In the genomic region with DNA sequence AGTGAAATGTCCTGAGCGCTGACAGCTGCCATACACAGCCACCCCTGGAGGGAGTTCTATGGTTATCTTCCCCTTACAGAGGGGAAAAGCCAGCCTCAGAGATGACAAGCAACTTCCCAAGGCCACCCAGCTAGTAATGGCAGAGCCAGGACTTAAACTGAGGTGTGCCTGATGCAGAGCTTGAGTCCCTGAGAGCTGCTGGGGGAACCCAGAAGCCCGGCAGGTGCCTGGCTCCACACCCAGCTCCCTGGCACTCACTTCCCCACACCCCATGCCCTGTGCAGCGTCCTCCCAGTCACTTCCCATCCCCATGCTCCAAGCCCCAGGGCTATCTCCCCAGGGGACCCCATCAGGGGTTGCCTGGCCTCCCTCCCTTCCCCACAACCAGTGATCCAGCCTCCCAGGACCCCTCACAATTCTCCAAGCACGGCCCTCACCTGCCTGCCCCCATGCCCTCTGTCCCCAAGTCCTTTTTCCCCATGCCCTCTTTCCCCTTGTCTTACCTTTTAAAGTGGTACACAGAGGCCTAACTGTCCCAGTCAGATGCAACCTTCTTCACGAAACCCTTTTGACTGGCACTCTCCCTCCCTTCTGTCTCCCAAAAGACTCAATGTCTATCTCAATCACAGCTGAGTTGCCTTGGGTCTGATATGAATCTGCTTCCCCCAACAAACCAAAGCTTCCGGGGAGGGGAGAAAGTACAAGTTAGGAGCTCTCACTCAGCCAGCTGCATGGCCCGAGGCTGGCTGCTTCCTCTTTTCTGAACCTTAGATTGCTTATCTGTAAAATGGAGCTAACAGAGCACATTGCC, we compare ENCODE assay signal across 9 cellular contexts. TPM values are rescaled to one million over a fixed set of nuclear protein-coding genes. Genes with fewer than 3 reads are reported as not detected.
DNase-seq lines count a peak whose midpoint lies in the region; ATAC-seq and TF ChIP-seq lines count a peak whose summit lies in the region.
"Had no signal": no experiment of that assay in that cellular context is flagged by ENCODE, and none has a peak within 500 bp of the region (broad histone marks: within the 10 kb centered on the region; RNA-seq: fewer than 3 reads in every experiment).

No MANE protein-coding gene starts in this region.

- H3K4me1 Mint-ChIP-seq in IgD-negative memory B cell (peaks cover 16 to 27% (median 27%) of the 10 kb centered on the region in 3 donors), glutamatergic neuron (ENCODE audit: low read depth, unreplicated experiment) (peaks cover 10% of the 10 kb centered on the region)
- peaks cover 14% of the 10 kb centered on the region for H3K4me1 Mint-ChIP-seq in activated CD8-positive, alpha-beta memory T cell treated with anti-CD3 and anti-CD28 coated beads, Interleukin-2, amount 10 ng/mL, durations not matched to agents 7 days and 5 days
- peaks cover 10 to 13% of the 10 kb centered on the region in 2 donors for H3K4me1 Mint-ChIP-seq in natural killer cell treated with Interleukin-12 subunit alpha and Interleukin-12 subunit beta and Interleukin-15 and Interleukin-18, amount 100 ng/mL, for 72 hours (ENCODE audit: low read depth in 2 of 2)

- peak overlapping the region; percentile 15 to 68 (median 27) for H3K27ac Mint-ChIP-seq in IgD-negative memory B cell
- peak overlapping the region; percentile 81 for H3K27ac Mint-ChIP-seq in activated CD8-positive, alpha-beta memory T cell treated with anti-CD3 and anti-CD28 coated beads, Interleukin-2, amount 10 ng/mL, durations not matched to agents 7 days and 5 days
- peak overlapping the region; percentile 28 to 86 for H3K27ac Mint-ChIP-seq in natural killer cell treated with Interleukin-12 subunit alpha and Interleukin-12 subunit beta and Interleukin-15 and Interleukin-18, amount 100 ng/mL, for 72 hours
- H3K27ac Mint-ChIP-seq in glutamatergic neuron (ENCODE audit: unreplicated experiment) = no peak overlapping the region

- H3K36me3 Mint-ChIP-seq in IgD-negative memory B cell (peaks cover 7% of the 10 kb centered on the region), glutamatergic neuron (ENCODE audit: unreplicated experiment) (no peaks in the 10 kb centered on the region)
- no peaks in the 10 kb centered on the region for H3K36me3 Mint-ChIP-seq in activated CD8-positive, alpha-beta memory T cell treated with anti-CD3 and anti-CD28 coated beads, Interleukin-2, amount 10 ng/mL, durations not matched to agents 7 days and 5 days
- H3K36me3 Mint-ChIP-seq in natural killer cell treated with Interleukin-12 subunit alpha and Interleukin-12 subunit beta and Interleukin-15 and Interleukin-18, amount 100 ng/mL, for 72 hours = no peaks in the 10 kb centered on the region

- ATAC-seq in GM21390 (IDR thresholded peaks at IDR 0.05; ENCODE audit: unreplicated experiment) = peak; percentile 91
- peak; percentile 93 for ATAC-seq in activated CD8-positive, alpha-beta memory T cell treated with anti-CD3 and anti-CD28 coated beads, Interleukin-2, amount 10 ng/mL, durations not matched to agents 7 days and 5 days
- peak; percentile 72 to 85 for ATAC-seq in natural killer cell treated with Interleukin-12 subunit alpha and Interleukin-12 subunit beta and Interleukin-15 and Interleukin-18, amount 100 ng/mL, for 72 hours
- ATAC-seq: left colon had no signal

- no peaks in the 10 kb centered on the region for H3K9me3 Mint-ChIP-seq in IgD-negative memory B cell
- no peaks in the 10 kb centered on the region for H3K9me3 Mint-ChIP-seq in activated CD8-positive, alpha-beta memory T cell treated with anti-CD3 and anti-CD28 coated beads, Interleukin-2, amount 10 ng/mL, durations not matched to agents 7 days and 5 days (ENCODE audit: low read depth)
- no peaks in the 10 kb centered on the region for H3K9me3 Mint-ChIP-seq in natural killer cell treated with Interleukin-12 subunit alpha and Interleukin-12 subunit beta and Interleukin-15 and Interleukin-18, amount 100 ng/mL, for 72 hours
- peaks cover 3% of the 10 kb centered on the region for H3K9me3 Mint-ChIP-seq in glutamatergic neuron (ENCODE audit: unreplicated experiment)

- CTCF ChIA-PET in activated CD8-positive, alpha-beta memory T cell treated with anti-CD3 and anti-CD28 coated beads, Interleukin-2, amount 10 ng/mL, durations not matched to agents 7 days and 5 days (lab: Charles Lee) = interaction anchor here (0.7 to 3.6 kb wide), 6 partner anchors 11 to 89 kb away, joined by 3 to 11 read pairs (median 4); no protein-coding TSS in a partner anchor

- H3K4me3 Mint-ChIP-seq in IgD-negative memory B cell = peak overlapping the region; percentile 85 to 97 (median 92)
- peak overlapping the region; percentile 57 for H3K4me3 Mint-ChIP-seq in activated CD8-positive, alpha-beta memory T cell treated with anti-CD3 and anti-CD28 coated beads, Interleukin-2, amount 10 ng/mL, durations not matched to agents 7 days and 5 days
- peak overlapping the region; percentile 62 for H3K4me3 Mint-ChIP-seq in natural killer cell treated with Interleukin-12 subunit alpha and Interleukin-12 subunit beta and Interleukin-15 and Interleukin-18, amount 100 ng/mL, for 72 hours
- no peak overlapping the region for H3K4me3 Mint-ChIP-seq in glutamatergic neuron (ENCODE audit: unreplicated experiment)

- H3K4me3 ChIP-seq in GM08714 (ENCODE audit: low read length) = peak overlapping the region; percentile 41; the same call in 1 of the 2 replicates

- DNase-seq in activated CD8-positive, alpha-beta memory T cell treated with anti-CD3 and anti-CD28 coated beads, Interleukin-2, amount 10 ng/mL, durations not matched to agents 7 days and 5 days = peak; percentile 76
- DNase-seq in natural killer cell treated with Interleukin-12 subunit alpha and Interleukin-12 subunit beta and Interleukin-15 and Interleukin-18, amount 100 ng/mL, for 72 hours (ENCODE audit: low spot score) = no peak
- DNase-seq in COLO668 (lab: John Stamatoyannopoulos, UW; ENCODE audit: unreplicated experiment) (no peak), NCI-H146 (lab: John Stamatoyannopoulos, UW) (no peak), glutamatergic neuron (no peak)

- no peak for TF ChIP-seq CTCF in glutamatergic neuron (IDR thresholded peaks at IDR 0.05; ENCODE audit: partially characterized antibody, unreplicated experiment)

- H3K27me3 Mint-ChIP-seq in IgD-negative memory B cell (peaks cover 2% of the 10 kb centered on the region), glutamatergic neuron (ENCODE audit: unreplicated experiment) (peaks cover 3% of the 10 kb centered on the region)
- H3K27me3 Mint-ChIP-seq in activated CD8-positive, alpha-beta memory T cell treated with anti-CD3 and anti-CD28 coated beads, Interleukin-2, amount 10 ng/mL, durations not matched to agents 7 days and 5 days = no peaks in the 10 kb centered on the region
- H3K27me3 Mint-ChIP-seq in natural killer cell treated with Interleukin-12 subunit alpha and Interleukin-12 subunit beta and Interleukin-15 and Interleukin-18, amount 100 ng/mL, for 72 hours = no peaks in the 10 kb centered on the region

RNA-seq across cellular contexts. Expression of a gene that starts 39.8 kb away (rescaled TPM):
- polyA plus RNA-seq in IgD-negative memory B cell = 0.95 TPM
- 10 to 100 TPM; 65.1 to 82.5 TPM for total RNA-seq in activated CD8-positive, alpha-beta memory T cell treated with anti-CD3 and anti-CD28 coated beads, Interleukin-2, amount 10 ng/mL, durations not matched to agents 7 days and 5 days
- total RNA-seq in natural killer cell treated with Interleukin-12 subunit alpha and Interleukin-12 subunit beta and Interleukin-15 and Interleukin-18, amount 100 ng/mL, for 72 hours = 100 to 1,000 TPM in 1 of 2 donors, 10 to 100 TPM in 1; 87.8 to 194 TPM
- 57.9 TPM for total RNA-seq in glutamatergic neuron (ENCODE audit: unreplicated experiment)
